Comparison of ENCODE assay signal across 8 cellular contexts in genomic region chr18:80157708-80158343, GRCh38. TPM values are rescaled to one million over a fixed set of nuclear protein-coding genes. Genes with fewer than 3 reads are reported as not detected.
DNase-seq lines count a peak whose midpoint lies in the region; ATAC-seq and TF ChIP-seq lines count a peak whose summit lies in the region.

No MANE protein-coding gene starts in this region.

- peak; percentile 77 for DNase-seq in AG08396 (ENCODE audit: low spot score)
- peak; percentile 34 for DNase-seq in NCI-H1694 treated with DMSO at 0.1 percent for 48 hours (lab: John Stamatoyannopoulos, UW)
- peak; percentile 86 for DNase-seq in activated CD4-positive, alpha-beta T cell treated with anti-CD3 and anti-CD28 coated beads for 48 hours
- no peak for DNase-seq in coronary artery (ENCODE audit: low spot score)
- DNase-seq in lung microvascular endothelial cell (ENCODE audit: low read depth in 2 of 2) = peak; percentile 81 to 92
- DNase-seq in stimulated activated CD8-positive, alpha-beta memory T cell treated with anti-CD3 and anti-CD28 coated beads, Interleukin-12 subunit alpha, Interleukin-12 subunit beta, amount 100 ng/mL, for 4 hours (ENCODE audit: low read depth) = peak; percentile 49
- DNase-seq in epidermal melanocyte (ENCODE audit: insufficient read length, low spot score) = no peak

- no peak overlapping the region for H3K27ac ChIP-seq in coronary artery

- H3K4me3 ChIP-seq in coronary artery = no peak overlapping the region

- peak; percentile 81 for TF ChIP-seq CTCF in coronary artery (IDR thresholded peaks at IDR 0.05)

- peak; percentile 52 for ATAC-seq in GM18868 (IDR thresholded peaks at IDR 0.05; ENCODE audit: unreplicated experiment)

RNA-seq across cellular contexts. Expression of gene ADNP2, which starts 48.8 kb away (rescaled TPM):
- 10.7 and 12.1 TPM in 2 replicates for total RNA-seq in lung microvascular endothelial cell

Comparison
In these comparisons a context has a peak if more than half of its experiments do, and no peak if none do; other contexts are left out.
1. DNase-seq: peak in AG08396 (single experiment), NCI-H1694 treated with DMSO at 0.1 percent for 48 hours (single experiment), activated CD4-positive, alpha-beta T cell treated with anti-CD3 and anti-CD28 coated beads for 48 hours (single experiment), lung microvascular endothelial cell (2 of 2) and stimulated activated CD8-positive, alpha-beta memory T cell treated with anti-CD3 and anti-CD28 coated beads, Interleukin-12 subunit alpha, Interleukin-12 subunit beta, amount 100 ng/mL, for 4 hours (single experiment); none in coronary artery (single experiment) and epidermal melanocyte (single experiment).